In genomic region chr18:58788971-58789797, GRCh38 we compare ENCODE assay signal across 9 cellular contexts.
DNase-seq lines count a peak whose midpoint lies in the region; ATAC-seq and TF ChIP-seq lines count a peak whose summit lies in the region.
"Had no signal": no experiment of that assay in that cellular context is flagged by ENCODE, and none has a peak within 500 bp of the region (broad histone marks: within the 10 kb centered on the region; RNA-seq: fewer than 3 reads in every experiment).

No MANE protein-coding gene starts in this region.

- intact Hi-C loops in Right ventricle myocardium inferior (cut with DNase I) = loop anchor here (5.0 kb wide), 1 partner anchor 73 kb away; the partner anchor contains the start of gene ZNF532

- H3K27ac Mint-ChIP-seq in activated T-cell treated with anti-CD3 and anti-CD28 coated beads, Interleukin-2, amount 50 U/mL, for 72 hours = no peak overlapping the region
- no peak overlapping the region for H3K27ac Mint-ChIP-seq in activated naive CD8-positive, alpha-beta T cell treated with anti-CD3 and anti-CD28 coated beads, Interleukin-2, amount 50 U/mL, for 24 hours

- H3K36me3 ChIP-seq in adipocyte (ENCODE audit: control insufficient read depth, insufficient read depth, low read length, severe bottlenecking) = no peaks in the 10 kb centered on the region
- H3K36me3 ChIP-seq in osteoblast (ENCODE audit: insufficient read depth, low read length) = no peaks in the 10 kb centered on the region
- H3K36me3 ChIP-seq: BLaER1 treated with 17β-estradiol and CSF1 and Interleukin-3, amounts not matched to agents 10 nM and 100 nM had no signal

- H3K27ac ChIP-seq in C4-2B (peak overlapping the region; percentile 90), osteoblast (ENCODE audit: low read depth, low read length) (no peak overlapping the region)
- H3K27ac ChIP-seq: BLaER1 treated with 17β-estradiol and CSF1 and Interleukin-3, amounts not matched to agents 10 nM and 100 nM had no signal

- H3K4me3 ChIP-seq in adipocyte (ENCODE audit: low read length) (no peak overlapping the region), osteoblast (ENCODE audit: insufficient read depth, low read length) (no peak overlapping the region)
- H3K4me3 ChIP-seq: BLaER1 treated with 17β-estradiol and CSF1 and Interleukin-3, amounts not matched to agents 10 nM and 100 nM had no signal

- no peaks in the 10 kb centered on the region for H3K36me3 Mint-ChIP-seq in activated T-cell treated with anti-CD3 and anti-CD28 coated beads, Interleukin-2, amount 50 U/mL, for 72 hours (ENCODE audit: insufficient read depth in 2 of 2)
- no peaks in the 10 kb centered on the region for H3K36me3 Mint-ChIP-seq in activated naive CD8-positive, alpha-beta T cell treated with anti-CD3 and anti-CD28 coated beads, Interleukin-2, amount 50 U/mL, for 24 hours (ENCODE audit: low read depth)

- no peaks in the 10 kb centered on the region for H3K4me1 Mint-ChIP-seq in activated T-cell treated with anti-CD3 and anti-CD28 coated beads, Interleukin-2, amount 50 U/mL, for 72 hours (ENCODE audit: low read depth)
- no peaks in the 10 kb centered on the region for H3K4me1 Mint-ChIP-seq in activated naive CD8-positive, alpha-beta T cell treated with anti-CD3 and anti-CD28 coated beads, Interleukin-2, amount 50 U/mL, for 24 hours

- peak; percentile 52 for DNase-seq in adipocyte (ENCODE audit: low read depth)
- no peak for DNase-seq in Right ventricle myocardium inferior (ENCODE audit: missing footprints)
- DNase-seq in osteoblast (ENCODE audit: insufficient read length, low spot score, missing footprints) = peak; percentile 67
- no peak for DNase-seq in activated T-cell treated with anti-CD3 and anti-CD28 coated beads, Interleukin-2, amount 50 U/mL, for 72 hours
- DNase-seq in activated CD4-positive, alpha-beta T cell treated with anti-CD3 and anti-CD28 coated beads for 4 hours = no peak
- no peak for DNase-seq in SIG-M5 (lab: John Stamatoyannopoulos, UW)
- DNase-seq in activated naive CD8-positive, alpha-beta T cell treated with anti-CD3 and anti-CD28 coated beads, Interleukin-2, amount 50 U/mL, for 24 hours = no peak

- H3K4me2 ChIP-seq in osteoblast (ENCODE audit: insufficient read depth, low read length) = no peak overlapping the region
- H3K4me2 ChIP-seq: BLaER1 treated with 17β-estradiol and CSF1 and Interleukin-3, amounts not matched to agents 10 nM and 100 nM had no signal

- no peaks in the 10 kb centered on the region for H3K79me2 ChIP-seq in osteoblast (ENCODE audit: insufficient read depth, low read length)

- H4K20me1 ChIP-seq in osteoblast (ENCODE audit: insufficient read depth, low read length) = no peaks in the 10 kb centered on the region

- peak overlapping the region; percentile 23 for H2AFZ ChIP-seq in osteoblast (ENCODE audit: low read length)

- TF ChIP-seq CTCF in C4-2B (conservative IDR thresholded peaks at IDR 0.05) (no peak), osteoblast (IDR thresholded peaks at IDR 0.05; ENCODE audit: extremely low read depth, low read depth, low read length) (no peak)

- H3K27me3 ChIP-seq in adipocyte (replicated peaks; ENCODE audit: control insufficient read depth, insufficient read depth, low read length) (no peaks in the 10 kb centered on the region), osteoblast (ENCODE audit: insufficient read depth, low read length) (no peaks in the 10 kb centered on the region)
- H3K27me3 ChIP-seq: BLaER1 treated with 17β-estradiol and CSF1 and Interleukin-3, amounts not matched to agents 10 nM and 100 nM had no signal

- H3K9me3 Mint-ChIP-seq in activated T-cell treated with anti-CD3 and anti-CD28 coated beads, Interleukin-2, amount 50 U/mL, for 72 hours = no peaks in the 10 kb centered on the region
- H3K9me3 Mint-ChIP-seq in activated naive CD8-positive, alpha-beta T cell treated with anti-CD3 and anti-CD28 coated beads, Interleukin-2, amount 50 U/mL, for 24 hours = no peaks in the 10 kb centered on the region

- H3K9me3 ChIP-seq in adipocyte (ENCODE audit: control insufficient read depth, low read length) (no peaks in the 10 kb centered on the region), osteoblast (ENCODE audit: low read depth, low read length) (no peaks in the 10 kb centered on the region)
- H3K9me3 ChIP-seq: BLaER1 treated with 17β-estradiol and CSF1 and Interleukin-3, amounts not matched to agents 10 nM and 100 nM had no signal

- peaks cover 14% of the 10 kb centered on the region for H3K27me3 Mint-ChIP-seq in activated T-cell treated with anti-CD3 and anti-CD28 coated beads, Interleukin-2, amount 50 U/mL, for 72 hours (ENCODE audit: low read depth)
- H3K27me3 Mint-ChIP-seq in activated naive CD8-positive, alpha-beta T cell treated with anti-CD3 and anti-CD28 coated beads, Interleukin-2, amount 50 U/mL, for 24 hours = peaks cover 5% of the 10 kb centered on the region

- peaks cover 18% of the 10 kb centered on the region for H3K4me1 ChIP-seq in adipocyte (ENCODE audit: control insufficient read depth, insufficient read depth, low read length)
- peaks cover 22% of the 10 kb centered on the region for H3K4me1 ChIP-seq in osteoblast (ENCODE audit: insufficient read depth, low read length)

- peak; percentile 47 for ATAC-seq in Right ventricle myocardium inferior
- ATAC-seq in activated T-cell treated with anti-CD3 and anti-CD28 coated beads, Interleukin-2, amount 50 U/mL, for 72 hours (replicated peaks in 1 of 2) = no peak
- ATAC-seq in activated naive CD8-positive, alpha-beta T cell treated with anti-CD3 and anti-CD28 coated beads, Interleukin-2, amount 50 U/mL, for 24 hours = no peak

- no peak overlapping the region for H3K4me3 Mint-ChIP-seq in activated T-cell treated with anti-CD3 and anti-CD28 coated beads, Interleukin-2, amount 50 U/mL, for 72 hours
- H3K4me3 Mint-ChIP-seq in activated naive CD8-positive, alpha-beta T cell treated with anti-CD3 and anti-CD28 coated beads, Interleukin-2, amount 50 U/mL, for 24 hours = no peak overlapping the region

- no peak overlapping the region for H3K9ac ChIP-seq in adipocyte (ENCODE audit: low read length)
- H3K9ac ChIP-seq: BLaER1 treated with 17β-estradiol and CSF1 and Interleukin-3, amounts not matched to agents 10 nM and 100 nM had no signal

Comparison
In these comparisons a context has a peak if more than half of its experiments do, and no peak if none do; other contexts are left out.
1. DNase-seq: peak in adipocyte (single experiment) and osteoblast (single experiment); none in Right ventricle myocardium inferior (single experiment), activated T-cell treated with anti-CD3 and anti-CD28 coated beads, Interleukin-2, amount 50 U/mL, for 72 hours (0 of 2), activated CD4-positive, alpha-beta T cell treated with anti-CD3 and anti-CD28 coated beads for 4 hours (0 of 2), SIG-M5 (single experiment) and activated naive CD8-positive, alpha-beta T cell treated with anti-CD3 and anti-CD28 coated beads, Interleukin-2, amount 50 U/mL, for 24 hours (single experiment).